Comparison of ENCODE assay signal across 8 cellular contexts in genomic region chr4:107757860-107758476, GRCh38. TPM values are rescaled to one million over a fixed set of nuclear protein-coding genes. Genes with fewer than 3 reads are reported as not detected.
DNase-seq lines count a peak whose midpoint lies in the region; ATAC-seq, FAIRE-seq and TF ChIP-seq lines count a peak whose summit lies in the region.

No MANE protein-coding gene starts in this region.

- no peak overlapping the region for H3K4me3 Mint-ChIP-seq in activated CD4-positive, alpha-beta T cell treated with anti-CD3 and anti-CD28 coated beads, Interleukin-2, amount 10 ng/mL, durations not matched to agents 7 days and 5 days

- H3K9me3 Mint-ChIP-seq in activated CD4-positive, alpha-beta T cell treated with anti-CD3 and anti-CD28 coated beads, Interleukin-2, amount 10 ng/mL, durations not matched to agents 7 days and 5 days, result no peaks in the 10 kb centered on the region

- DNase-seq in NOMO-1 treated with DMSO at 0.1 percent for 48 hours (lab: John Stamatoyannopoulos, UW; ENCODE audit: unreplicated experiment) (peak; percentile 52), NOMO-1 treated with dmso at 0.1 percent for 144 hours (lab: John Stamatoyannopoulos, UW; ENCODE audit: unreplicated experiment) (no peak), NAMALWA (ENCODE audit: low spot score) (peak; percentile 51), GM12878 (ENCODE audit: low read depth, low spot score) (no peak), lung (ENCODE audit: low spot score) (no peak)
- DNase-seq in activated CD4-positive, alpha-beta T cell treated with anti-CD3 and anti-CD28 coated beads, Interleukin-2, amount 10 ng/mL, durations not matched to agents 7 days and 5 days, result no peak

- FAIRE-seq in GM12878 (lab: Jason Lieb, UNC), result no peak

- CTCF ChIA-PET in GM12878 (lab: Yijun Ruan, JAX), result interaction anchor here (0.6 to 3.1 kb wide), 32 partner anchors 9 to 816 kb away, joined by 3 to 55 read pairs (median 5); partner anchors contain the start of gene PAPSS1
- CTCF ChIA-PET in activated CD4-positive, alpha-beta T cell treated with anti-CD3 and anti-CD28 coated beads, Interleukin-2, amount 10 ng/mL, durations not matched to agents 7 days and 5 days (lab: Charles Lee), result interaction anchor here (0.7 kb wide), 1 partner anchor 72 kb away, joined by 3 read pairs; no protein-coding TSS in a partner anchor

- H4K20me1 ChIP-seq in GM12878 (ENCODE audit: control insufficient read depth, insufficient read depth), result no peaks in the 10 kb centered on the region

- H3K27ac Mint-ChIP-seq in activated CD4-positive, alpha-beta T cell treated with anti-CD3 and anti-CD28 coated beads, Interleukin-2, amount 10 ng/mL, durations not matched to agents 7 days and 5 days, result no peak overlapping the region

- in situ Hi-C loops in GM12878 (cut with MboI), result loop anchor here (5.0 kb wide), 1 partner anchor 154 kb away; no protein-coding TSS in a partner anchor

- peaks cover 16% of the 10 kb centered on the region for H3K27me3 Mint-ChIP-seq in activated CD4-positive, alpha-beta T cell treated with anti-CD3 and anti-CD28 coated beads, Interleukin-2, amount 10 ng/mL, durations not matched to agents 7 days and 5 days

- peaks cover 2% of the 10 kb centered on the region for H3K4me1 Mint-ChIP-seq in activated CD4-positive, alpha-beta T cell treated with anti-CD3 and anti-CD28 coated beads, Interleukin-2, amount 10 ng/mL, durations not matched to agents 7 days and 5 days

- no peaks in the 10 kb centered on the region for H3K36me3 Mint-ChIP-seq in activated CD4-positive, alpha-beta T cell treated with anti-CD3 and anti-CD28 coated beads, Interleukin-2, amount 10 ng/mL, durations not matched to agents 7 days and 5 days (ENCODE audit: low read depth)

- TF ChIP-seq POLR2A in GM12878 (IDR thresholded peaks at IDR 0.05; ENCODE audit: low read depth, low read length), result no peak

- no peak overlapping the region for H3K4me2 ChIP-seq in GM12878 (ENCODE audit: control insufficient read depth, insufficient read depth)

- no peak overlapping the region for H3K27ac ChIP-seq in GM12878 (ENCODE audit: control insufficient read depth, insufficient read depth)
- H3K27ac ChIP-seq in lung (ENCODE audit: low read depth in 1 of 2, low read length in 1 of 2), result no peak overlapping the region

- no peaks in the 10 kb centered on the region; the same call in 2 of the 3 replicates for H3K9me3 ChIP-seq in GM12878 (replicated peaks; ENCODE audit: control insufficient read depth, insufficient read depth, low read length)
- no peaks in the 10 kb centered on the region for H3K9me3 ChIP-seq in lung (ENCODE audit: control insufficient read depth in 2 of 2, insufficient read depth in 1 of 2, low read length in 1 of 2)

- no peak overlapping the region for H2AFZ ChIP-seq in GM12878 (ENCODE audit: control insufficient read depth, low read depth, low read length)

- no peaks in the 10 kb centered on the region for H3K27me3 ChIP-seq in GM12878 (replicated peaks in 1 of 2; ENCODE audit: control insufficient read depth in 2 of 2, insufficient read depth in 2 of 2, low read length in 1 of 2)
- no peaks in the 10 kb centered on the region for H3K27me3 ChIP-seq in lung (ENCODE audit: control insufficient read depth, insufficient read depth)

- H3K4me1 ChIP-seq in GM12878 (ENCODE audit: control insufficient read depth, insufficient read depth, low read length) (no peaks in the 10 kb centered on the region), lung (ENCODE audit: control insufficient read depth in 2 of 2, insufficient read depth in 2 of 2, low read length in 2 of 2) (no peaks in the 10 kb centered on the region)

- SMC1A ChIA-PET in GM12878 (lab: Charles Lee; ENCODE audit: uncharacterized antibody, unreplicated experiment), result interaction anchor here (0.8 to 1.8 kb wide), 16 partner anchors 9 to 496 kb away, joined by 3 to 15 read pairs (median 4); partner anchors contain the start of gene PAPSS1

- POLR2A ChIA-PET in GM12878 (lab: Charles Lee), result no interaction called here
- POLR2A ChIA-PET in activated CD4-positive, alpha-beta T cell treated with anti-CD3 and anti-CD28 coated beads, Interleukin-2, amount 10 ng/mL, durations not matched to agents 7 days and 5 days (lab: Charles Lee), result no interaction called here

- no TSS peak for BruUV-seq in GM12878 (replicated peaks; lab: Mats Ljungman, UMichigan)

- TF ChIP-seq CTCF in GM12878 (IDR thresholded peaks at IDR 0.05 in 2 of 3, conservative IDR thresholded peaks at IDR 0.05 in 1 of 3; ENCODE audit: control insufficient read depth in 2 of 3, extremely low read depth in 1 of 3, insufficient read depth in 1 of 3, low read depth in 3 of 3, low read length in 3 of 3) (peak; percentile 11 to 38 (median 24); a peak in 3 of 6 replicates), lung (IDR thresholded peaks at IDR 0.05; ENCODE audit: control extremely low read depth, extremely low read depth) (peak; percentile 17)

- peak; percentile 32; the same call in 1 of the 2 replicates for TF ChIP-seq RAD21 in GM12878 (IDR thresholded peaks at IDR 0.05; ENCODE audit: insufficient read depth, low read depth, low read length)

- no peaks in the 10 kb centered on the region for H3K79me2 ChIP-seq in GM12878 (ENCODE audit: control insufficient read depth, insufficient read depth, low read length)

- H3K36me3 ChIP-seq in GM12878 (ENCODE audit: control insufficient read depth in 2 of 2, insufficient read depth in 2 of 2, low read length in 1 of 2) (no peaks in the 10 kb centered on the region), lung (ENCODE audit: control insufficient read depth in 2 of 2, insufficient read depth in 2 of 2, low read length in 2 of 2) (no peaks in the 10 kb centered on the region)

- RAD21 ChIA-PET in GM12878 (lab: Charles Lee; ENCODE audit: unreplicated experiment), result interaction anchor here (0.7 to 2.1 kb wide), 10 partner anchors 23 to 814 kb away, joined by 3 to 17 read pairs (median 3); no protein-coding TSS in a partner anchor

- ATAC-seq in GM12878, result 0 out of 3 replicates have a peak, but pooled peaks have one; percentile 38
- ATAC-seq in lung (ENCODE audit: insufficient read depth, low FRiP score), result no peak
- ATAC-seq in HG02884 (IDR thresholded peaks at IDR 0.05; ENCODE audit: unreplicated experiment), result no peak
- no peak for ATAC-seq in GM18520 (IDR thresholded peaks at IDR 0.05; ENCODE audit: unreplicated experiment)

- intact Hi-C loops in GM12878 (cut with micrococcal nuclease; ENCODE audit: unreplicated experiment), result loop anchor here (1.0 to 5.0 kb wide), 2 partner anchors 155 to 814 kb away; no protein-coding TSS in a partner anchor

- 15% methylated on average over 2 of the region's 2 CpGs for WGBS in GM12878 (ENCODE audit: insufficient coverage, insufficient replicate concordance, low lambda C conversion rate, missing lambda C conversion rate)
- WGBS in lung, 2 donors, result 45 to 48% methylated on average over 2 of the region's 2 CpGs

- no peak overlapping the region for H3K9ac ChIP-seq in GM12878 (ENCODE audit: control insufficient read depth, insufficient read depth, low read length)

- H3K4me3 ChIP-seq in GM12878 (no peak overlapping the region), lung (no peak overlapping the region)

- TF ChIP-seq EP300 in GM12878 (IDR thresholded peaks at IDR 0.05; ENCODE audit: borderline replicate concordance in 1 of 2, control insufficient read depth in 1 of 2, low read depth in 2 of 2, low read length in 2 of 2), result no peak

TF ChIP-seq in GM12878, 131 proteins besides CTCF, POLR2A, EP300 and RAD21 (continues in another document):
- no peak for TF ChIP-seq REST (IDR thresholded peaks at IDR 0.05; ENCODE audit: low read depth, low read length)

RNA-seq across cellular contexts. Expression of gene PAPSS1, which starts 37.9 kb away (rescaled TPM):
- total RNA-seq in GM12878 (2013; cell fraction: nucleolus; rRNA removed), result 44.1 and 49.5 TPM in 2 replicates
- total RNA-seq in GM12878 (2014; rRNA removed), result 22.6 and 25.9 TPM in 2 replicates
- total RNA-seq in GM12878 (2014; rRNA removed; fragmentation: Illumina TruSeq; extraction: Trizol), result 28.3 and 31.0 TPM in 2 replicates
- total RNA-seq in GM12878 (2021), result 28.0 and 30.9 TPM in 2 replicates
- polyA plus RNA-seq in GM12878 (2011; ENCODE audit: low read depth), result 19.6 TPM
- 73.0 and 81.8 TPM in 2 replicates for polyA plus RNA-seq in GM12878 (2011; rRNA removed)
- 49.0 and 51.5 TPM in 2 replicates for polyA plus RNA-seq in GM12878 (2011; cell fraction: cytosol; rRNA removed)
- 38.8 and 43.8 TPM in 2 replicates for polyA plus RNA-seq in GM12878 (2011; cell fraction: nucleus; rRNA removed)
- 28.0 and 28.5 TPM in 2 replicates for polyA plus RNA-seq in GM12878 (2012)
- polyA plus RNA-seq in GM12878 (2014; fragmentation: Illumina TruSeq; extraction: Trizol), result 30.3 and 34.5 TPM in 2 replicates
- 10 to 100 TPM; 29.8 to 35.9 TPM for polyA plus RNA-seq in GM12878 (2014; fragmentation: Nextera tagmentation; extraction: Ambion mirVana)
- 22.8 and 27.3 TPM in 2 replicates for polyA plus RNA-seq in GM12878 (2014; rRNA removed)
- 10 to 100 TPM; 35.7 to 39.7 TPM for polyA plus RNA-seq in GM12878 (2016; fragmentation: Nextera tagmentation; extraction: Ambion mirVana)
- polyA minus RNA-seq in GM12878 (2011; rRNA and poly(A)+ RNA removed), result 69.0 and 112 TPM in 2 replicates
- polyA minus RNA-seq in GM12878 (2011; cell fraction: cytosol; rRNA and poly(A)+ RNA removed), result 18.9 and 23.7 TPM in 2 replicates
- 31.1 and 40.6 TPM in 2 replicates for polyA minus RNA-seq in GM12878 (2011; cell fraction: nucleus; rRNA and poly(A)+ RNA removed)
- total RNA-seq in lung, result 10 to 100 TPM; 50.7 to 71.7 TPM
- polyA plus RNA-seq in lung, result 10 to 100 TPM; 39.5 to 59.9 TPM
- 10 to 100 TPM; 17.5 to 19.6 TPM for total RNA-seq in activated CD4-positive, alpha-beta T cell treated with anti-CD3 and anti-CD28 coated beads, Interleukin-2, amount 10 ng/mL, durations not matched to agents 7 days and 5 days

Comparison
In these comparisons a context has a peak if more than half of its experiments do, and no peak if none do; other contexts are left out.
1. DNase-seq: peak in NOMO-1 treated with DMSO at 0.1 percent for 48 hours (single experiment) and NAMALWA (single experiment); none in NOMO-1 treated with dmso at 0.1 percent for 144 hours (single experiment), GM12878 (single experiment), lung (single experiment) and activated CD4-positive, alpha-beta T cell treated with anti-CD3 and anti-CD28 coated beads, Interleukin-2, amount 10 ng/mL, durations not matched to agents 7 days and 5 days (single experiment).